In genomic region chr11:67483498-67483798, GRCh38 we compare ENCODE assay signal across 8 cellular contexts. TPM values are rescaled to one million over a fixed set of nuclear protein-coding genes. Genes with fewer than 3 reads are reported as not detected.
DNase-seq lines count a peak whose midpoint lies in the region; ATAC-seq, FAIRE-seq and TF ChIP-seq lines count a peak whose summit lies in the region.

No MANE protein-coding gene starts in this region.

- peaks cover 57% of the 10 kb centered on the region for H3K4me1 Mint-ChIP-seq in activated naive CD4-positive, alpha-beta T cell treated with anti-CD3 and anti-CD28 coated beads, Interleukin-2, amount 50 U/mL, for 24 hours
- H3K4me1 Mint-ChIP-seq in mesothelial cell of epicardium = peaks cover 31% of the 10 kb centered on the region

- H3K27ac ChIP-seq in K562 (ENCODE audit: extremely low read depth, low read depth, low read length) = peak overlapping the region; percentile 73; the same call in 2 of the 3 replicates
- no peak overlapping the region for H3K27ac ChIP-seq in urinary bladder (ENCODE audit: low read depth)

- peak overlapping the region; percentile 78 for H3K4me2 ChIP-seq in K562 (ENCODE audit: insufficient read depth, low read length)

- H4K20me1 ChIP-seq in K562 (replicated peaks; ENCODE audit: control insufficient read depth, insufficient read depth, low read length) = no peaks in the 10 kb centered on the region

- peak overlapping the region; percentile 61 to 85 for H3K9ac ChIP-seq in K562 (ENCODE audit: insufficient read depth in 1 of 2, low read depth in 2 of 2, low read length in 2 of 2)

- FAIRE-seq in K562 (lab: Jason Lieb, UNC) = no peak

- TF ChIP-seq CTCF in K562 (IDR thresholded peaks at IDR 0.05 in 2 of 3, conservative IDR thresholded peaks at IDR 0.05 in 1 of 3; ENCODE audit: insufficient read depth in 2 of 3, low read depth in 1 of 3, low read length in 3 of 3) (0 out of 6 replicates have a peak, but pooled peaks of 1 of the 3 experiments have one; percentile 1), mesothelial cell of epicardium (IDR thresholded peaks at IDR 0.05; ENCODE audit: unreplicated experiment) (peak; percentile 8)

- CTCF ChIA-PET in K562 (lab: Yijun Ruan, JAX; ENCODE audit: low intra/inter-chr PET ratio) = no interaction called here

- 35% methylated on average over 5 of the region's 8 CpGs for whole genome bisulfite sequencing in K562 (ENCODE audit: insufficient coverage, low coverage, missing lambda C conversion rate)
- 52% methylated on average over 8 of the region's 8 CpGs for WGBS in urinary bladder

- no TSS peak for BruUV-seq in K562 (replicated peaks; lab: Mats Ljungman, UMichigan)

- H3K4me3 ChIP-seq in K562 (peak overlapping the region; percentile 49), urinary bladder (ENCODE audit: low read depth, low read length) (peak overlapping the region; percentile 32)

- in situ Hi-C loops in K562 (cut with MboI) = no loop called here

- H3K9me3 ChIP-seq in K562 (replicated peaks; ENCODE audit: control insufficient read depth, insufficient read depth, low read depth, low read length) = no peaks in the 10 kb centered on the region

- DNase-seq in activated naive CD4-positive, alpha-beta T cell treated with anti-CD3 and anti-CD28 coated beads, Interleukin-2, amount 50 U/mL, for 16 hours = no peak
- DNase-seq in K562 (ENCODE audit: extremely low read depth in 1 of 4, low spot score in 3 of 4) (no peak), mesothelial cell of epicardium (ENCODE audit: low spot score in 2 of 2, unreplicated experiment in 2 of 2) (no peak)

- TF ChIP-seq POLR2A in K562 (conservative IDR thresholded peaks at IDR 0.05) = no peak

- TF ChIP-seq RAD21 in K562 (CRISPR knock-in tag; conservative IDR thresholded peaks at IDR 0.05 in 1 of 2, IDR thresholded peaks at IDR 0.05 in 1 of 2) = no peak

- POLR2A ChIA-PET in K562 (lab: Yijun Ruan, JAX) = interaction anchor here (0.6 to 1.0 kb wide), 6 partner anchors 12 to 99 kb away, joined by 3 to 5 read pairs (median 4); partner anchors contain the start of gene PPP1CA

- H3K36me3 ChIP-seq in K562 (ENCODE audit: control insufficient read depth, insufficient read depth, low read length) (peaks cover 12% of the 10 kb centered on the region; the same call in 1 of the 3 replicates), urinary bladder (ENCODE audit: insufficient read depth) (no peaks in the 10 kb centered on the region)

- H3K9me3 Mint-ChIP-seq in activated naive CD4-positive, alpha-beta T cell treated with anti-CD3 and anti-CD28 coated beads, Interleukin-2, amount 50 U/mL, for 24 hours = no peaks in the 10 kb centered on the region
- H3K9me3 Mint-ChIP-seq in mesothelial cell of epicardium = no peaks in the 10 kb centered on the region

- peaks cover 13% of the 10 kb centered on the region for H3K36me3 Mint-ChIP-seq in activated naive CD4-positive, alpha-beta T cell treated with anti-CD3 and anti-CD28 coated beads, Interleukin-2, amount 50 U/mL, for 24 hours
- peaks cover 11% of the 10 kb centered on the region for H3K36me3 Mint-ChIP-seq in mesothelial cell of epicardium

- no peak for TF ChIP-seq EP300 in K562 (IDR thresholded peaks at IDR 0.05; ENCODE audit: low read length)

- peaks cover 28 to 51% of the 10 kb centered on the region in 2 experiments for H3K4me1 ChIP-seq in K562 (replicated peaks in 1 of 2; ENCODE audit: control insufficient read depth in 2 of 2, insufficient read depth in 2 of 2, low read length in 2 of 2)
- H3K4me1 ChIP-seq in urinary bladder (ENCODE audit: insufficient read depth) = no peaks in the 10 kb centered on the region

- no peaks in the 10 kb centered on the region for H3K9me1 ChIP-seq in K562 (ENCODE audit: control insufficient read depth, insufficient read depth, low read length)

- no peak for ATAC-seq in K562
- no peak for ATAC-seq in GM21786 (IDR thresholded peaks at IDR 0.05; ENCODE audit: unreplicated experiment)
- no peak for ATAC-seq in GM19035 (IDR thresholded peaks at IDR 0.05; ENCODE audit: unreplicated experiment)
- no peak for ATAC-seq in GM21515 (IDR thresholded peaks at IDR 0.05; ENCODE audit: unreplicated experiment)

- H3K4me3 Mint-ChIP-seq in activated naive CD4-positive, alpha-beta T cell treated with anti-CD3 and anti-CD28 coated beads, Interleukin-2, amount 50 U/mL, for 24 hours = peak overlapping the region; percentile 96
- H3K4me3 Mint-ChIP-seq in mesothelial cell of epicardium = peak overlapping the region; percentile 82

- H3K79me2 ChIP-seq in K562 (ENCODE audit: control insufficient read depth, insufficient read depth, low read length) = peaks cover 34% of the 10 kb centered on the region

- H2AFZ ChIP-seq in K562 (ENCODE audit: low read depth, low read length) = peak overlapping the region; percentile 90

- intact Hi-C loops in K562 (cut with micrococcal nuclease) = loop anchor here (5.0 kb wide), 1 partner anchor 81 kb away; the partner anchor contains the start of genes PPP1CA and TBC1D10C

- H3K27me3 ChIP-seq in K562 (ENCODE audit: control insufficient read depth in 2 of 2, insufficient read depth in 2 of 2, low read length in 2 of 2) = no peaks in the 10 kb centered on the region

- peak overlapping the region; percentile 100 for H3K27ac Mint-ChIP-seq in activated naive CD4-positive, alpha-beta T cell treated with anti-CD3 and anti-CD28 coated beads, Interleukin-2, amount 50 U/mL, for 24 hours
- peak overlapping the region; percentile 92 for H3K27ac Mint-ChIP-seq in mesothelial cell of epicardium

- H3K27me3 Mint-ChIP-seq in activated naive CD4-positive, alpha-beta T cell treated with anti-CD3 and anti-CD28 coated beads, Interleukin-2, amount 50 U/mL, for 24 hours = no peaks in the 10 kb centered on the region
- no peaks in the 10 kb centered on the region for H3K27me3 Mint-ChIP-seq in mesothelial cell of epicardium (ENCODE audit: low read depth)

RNA-seq across cellular contexts. Expression of gene AIP, which starts 0.6 kb away (rescaled TPM):
- total RNA-seq in K562 (2011; cell fraction: chromatin; rRNA removed; ENCODE audit: low replicate concordance) = 16.7 and 49.3 TPM in 2 replicates
- 51.0 and 54.0 TPM in 2 replicates for total RNA-seq in K562 (2011; cell fraction: nucleolus; rRNA removed)
- 29.5 and 34.8 TPM in 2 replicates for total RNA-seq in K562 (2011; cell fraction: nucleoplasm; rRNA removed)
- total RNA-seq in K562 (2014; rRNA removed) = 92.5 and 101 TPM in 2 replicates
- total RNA-seq in K562 (2014; rRNA removed; fragmentation: Illumina TruSeq; extraction: Trizol) = 16.6 and 37.0 TPM in 2 replicates
- 50.3 and 52.7 TPM in 2 replicates for total RNA-seq in K562 (2015; rRNA removed; fragmentation: Illumina TruSeq; extraction: Trizol)
- 71.2 and 78.3 TPM in 2 replicates for total RNA-seq in K562 (2021)
- polyA plus RNA-seq in K562 (2011; rRNA removed) = 66.6 and 98.4 TPM in 2 replicates
- polyA plus RNA-seq in K562 (2011; cell fraction: cytosol; rRNA removed) = 124 and 170 TPM in 2 replicates
- polyA plus RNA-seq in K562 (2011; cell fraction: nucleus; rRNA removed) = 61.0 and 75.7 TPM in 2 replicates
- 81.9 and 121 TPM in 2 replicates for polyA plus RNA-seq in K562 (2012)
- 40.2 and 66.9 TPM in 2 replicates for polyA plus RNA-seq in K562 (2014; fragmentation: Illumina TruSeq; extraction: Trizol)
- polyA plus RNA-seq in K562 (2014; fragmentation: Nextera tagmentation; extraction: Ambion mirVana) = 10 to 100 TPM in 1 of 2 experiments, 1 to 10 TPM in 1; 5.2 to 16.2 TPM
- polyA plus RNA-seq in K562 (2014; rRNA removed) = 85.1 and 92.7 TPM in 2 replicates
- polyA minus RNA-seq in K562 (2011; rRNA and poly(A)+ RNA removed) = 43.3 and 59.8 TPM in 2 replicates
- polyA minus RNA-seq in K562 (2011; cell fraction: cytosol; rRNA and poly(A)+ RNA removed) = 48.4 and 57.2 TPM in 2 replicates
- 22.1 and 26.9 TPM in 2 replicates for polyA minus RNA-seq in K562 (2011; cell fraction: nucleus; rRNA and poly(A)+ RNA removed)
- 43.6 to 45.2 TPM (median 44.6 TPM) in 3 replicates for total RNA-seq in mesothelial cell of epicardium
- 42.9 TPM for total RNA-seq in urinary bladder
- 135 TPM for polyA plus RNA-seq in urinary bladder

RNA-seq across cellular contexts. Expression of gene TMEM134, which starts 14.4 kb away (rescaled TPM):
- 5.8 and 18.7 TPM in 2 replicates for total RNA-seq in K562 (2011; cell fraction: chromatin; rRNA removed; ENCODE audit: low replicate concordance)
- 21.2 and 21.3 TPM in 2 replicates for total RNA-seq in K562 (2011; cell fraction: nucleolus; rRNA removed)
- 17.5 and 22.7 TPM in 2 replicates for total RNA-seq in K562 (2011; cell fraction: nucleoplasm; rRNA removed)
- total RNA-seq in K562 (2014; rRNA removed) (10.7 and 23.4 TPM in 2 replicates), K562 (2014; rRNA removed; fragmentation: Illumina TruSeq; extraction: Trizol) (1.3 and 1.5 TPM in 2 replicates), K562 (2015; rRNA removed; fragmentation: Illumina TruSeq; extraction: Trizol) (10.3 and 10.7 TPM in 2 replicates), K562 (2021) (19.2 and 19.3 TPM in 2 replicates), mesothelial cell of epicardium (64.3 to 69.3 TPM (median 67.8 TPM) in 3 replicates), urinary bladder (20.4 TPM)
- polyA plus RNA-seq in K562 (2011; rRNA removed) (17.5 and 26.2 TPM in 2 replicates), K562 (2014; fragmentation: Illumina TruSeq; extraction: Trizol) (6.3 and 11.1 TPM in 2 replicates), K562 (2014; fragmentation: Nextera tagmentation; extraction: Ambion mirVana) (1 to 10 TPM in 1 of 2 experiments, under 1 TPM in 1; 0.63 to 1.4 TPM), K562 (2014; rRNA removed) (48.4 and 58.9 TPM in 2 replicates), urinary bladder (80.2 TPM)
- 79.1 and 131 TPM in 2 replicates for polyA plus RNA-seq in K562 (2011; cell fraction: cytosol; rRNA removed)
- polyA plus RNA-seq in K562 (2011; cell fraction: nucleus; rRNA removed) = 43.3 and 53.7 TPM in 2 replicates
- polyA plus RNA-seq in K562 (2012) = 20.0 and 28.2 TPM in 2 replicates
- 1.3 and 2.0 TPM in 2 replicates for polyA minus RNA-seq in K562 (2011; rRNA and poly(A)+ RNA removed)
- 7.4 and 10.5 TPM in 2 replicates for polyA minus RNA-seq in K562 (2011; cell fraction: cytosol; rRNA and poly(A)+ RNA removed)
- polyA minus RNA-seq in K562 (2011; cell fraction: nucleus; rRNA and poly(A)+ RNA removed) = 12.4 and 12.8 TPM in 2 replicates

RNA-seq across cellular contexts. Expression of gene PITPNM1, which starts 21.7 kb away (rescaled TPM):
- 48.7 and 132 TPM in 2 replicates for total RNA-seq in K562 (2011; cell fraction: chromatin; rRNA removed; ENCODE audit: low replicate concordance)
- 82.2 and 92.7 TPM in 2 replicates for total RNA-seq in K562 (2011; cell fraction: nucleolus; rRNA removed)
- 41.5 and 53.5 TPM in 2 replicates for total RNA-seq in K562 (2011; cell fraction: nucleoplasm; rRNA removed)
- total RNA-seq in K562 (2014; rRNA removed) (33.6 and 47.6 TPM in 2 replicates), K562 (2014; rRNA removed; fragmentation: Illumina TruSeq; extraction: Trizol) (9.3 and 11.2 TPM in 2 replicates), K562 (2015; rRNA removed; fragmentation: Illumina TruSeq; extraction: Trizol) (17.4 and 17.7 TPM in 2 replicates), K562 (2021) (50.2 and 53.7 TPM in 2 replicates), mesothelial cell of epicardium (54.9 to 56.0 TPM (median 55.8 TPM) in 3 replicates), urinary bladder (12.6 TPM)
- polyA plus RNA-seq in K562 (2011; rRNA removed) (14.7 and 18.8 TPM in 2 replicates), K562 (2014; fragmentation: Illumina TruSeq; extraction: Trizol) (16.0 and 24.4 TPM in 2 replicates), K562 (2014; fragmentation: Nextera tagmentation; extraction: Ambion mirVana) (under 1 TPM; 0.11 to 0.25 TPM), K562 (2014; rRNA removed) (35.0 and 42.3 TPM in 2 replicates), urinary bladder (18.5 TPM)
- polyA plus RNA-seq in K562 (2011; cell fraction: cytosol; rRNA removed) = 15.2 and 52.3 TPM in 2 replicates
- polyA plus RNA-seq in K562 (2011; cell fraction: nucleus; rRNA removed) = 72.4 and 144 TPM in 2 replicates
- polyA plus RNA-seq in K562 (2012) = 24.1 and 32.9 TPM in 2 replicates
- 4.8 and 6.9 TPM in 2 replicates for polyA minus RNA-seq in K562 (2011; rRNA and poly(A)+ RNA removed)
- polyA minus RNA-seq in K562 (2011; cell fraction: cytosol; rRNA and poly(A)+ RNA removed) = 15.8 and 16.3 TPM in 2 replicates
- polyA minus RNA-seq in K562 (2011; cell fraction: nucleus; rRNA and poly(A)+ RNA removed) = 28.3 and 31.1 TPM in 2 replicates

RNA-seq across cellular contexts. Expression of gene CDK2AP2, which starts 24.5 kb away (rescaled TPM):
- 21.8 and 52.5 TPM in 2 replicates for total RNA-seq in K562 (2011; cell fraction: chromatin; rRNA removed; ENCODE audit: low replicate concordance)
- 47.5 and 51.3 TPM in 2 replicates for total RNA-seq in K562 (2011; cell fraction: nucleolus; rRNA removed)
- 24.7 and 43.2 TPM in 2 replicates for total RNA-seq in K562 (2011; cell fraction: nucleoplasm; rRNA removed)
- total RNA-seq in K562 (2014; rRNA removed) (34.6 and 53.3 TPM in 2 replicates), K562 (2014; rRNA removed; fragmentation: Illumina TruSeq; extraction: Trizol) (5.4 and 7.5 TPM in 2 replicates), K562 (2015; rRNA removed; fragmentation: Illumina TruSeq; extraction: Trizol) (21.7 and 22.1 TPM in 2 replicates), K562 (2021) (47.4 and 50.2 TPM in 2 replicates), mesothelial cell of epicardium (16.6 to 17.6 TPM (median 17.4 TPM) in 3 replicates), urinary bladder (5.9 TPM)
- polyA plus RNA-seq in K562 (2011; rRNA removed) (11.4 and 28.8 TPM in 2 replicates), K562 (2014; fragmentation: Illumina TruSeq; extraction: Trizol) (41.5 and 56.9 TPM in 2 replicates), K562 (2014; fragmentation: Nextera tagmentation; extraction: Ambion mirVana) (1 to 10 TPM; 4.4 to 8.4 TPM), K562 (2014; rRNA removed) (34.6 and 37.1 TPM in 2 replicates), urinary bladder (75.8 TPM)
- 58.0 and 87.1 TPM in 2 replicates for polyA plus RNA-seq in K562 (2011; cell fraction: cytosol; rRNA removed)
- 48.5 and 50.6 TPM in 2 replicates for polyA plus RNA-seq in K562 (2011; cell fraction: nucleus; rRNA removed)
- polyA plus RNA-seq in K562 (2012) = 53.8 and 114 TPM in 2 replicates
- polyA minus RNA-seq in K562 (2011; rRNA and poly(A)+ RNA removed) = 8.8 and 13.2 TPM in 2 replicates
- 28.2 and 40.6 TPM in 2 replicates for polyA minus RNA-seq in K562 (2011; cell fraction: cytosol; rRNA and poly(A)+ RNA removed)
- 15.3 and 30.5 TPM in 2 replicates for polyA minus RNA-seq in K562 (2011; cell fraction: nucleus; rRNA and poly(A)+ RNA removed)

RNA-seq across cellular contexts. Expression of gene CABP4, which starts 28.3 kb away (rescaled TPM):
- not detected in 2 replicates for total RNA-seq in K562 (2011; cell fraction: chromatin; rRNA removed; ENCODE audit: low replicate concordance)
- 0.92 TPM in 1 of 2 replicates, not detected in the other for total RNA-seq in K562 (2011; cell fraction: nucleolus; rRNA removed)
- 1.0 TPM in 1 of 2 replicates, not detected in the other for total RNA-seq in K562 (2011; cell fraction: nucleoplasm; rRNA removed)
- total RNA-seq in K562 (2014; rRNA removed) (not detected in 2 replicates), K562 (2014; rRNA removed; fragmentation: Illumina TruSeq; extraction: Trizol) (not detected in 2 replicates), K562 (2015; rRNA removed; fragmentation: Illumina TruSeq; extraction: Trizol) (0.11 TPM in 1 of 2 replicates, not detected in the other), K562 (2021) (not detected in 2 replicates), mesothelial cell of epicardium (0.29 to 0.43 TPM (median 0.33 TPM) in 3 replicates), urinary bladder (0.26 TPM)
- polyA plus RNA-seq in K562 (2011; rRNA removed) (0.08 TPM in 1 of 2 replicates, not detected in the other), K562 (2014; fragmentation: Illumina TruSeq; extraction: Trizol) (not detected in 2 replicates), K562 (2014; fragmentation: Nextera tagmentation; extraction: Ambion mirVana) (not detected), K562 (2014; rRNA removed) (not detected in 2 replicates), urinary bladder (0.96 TPM)
- polyA plus RNA-seq in K562 (2011; cell fraction: cytosol; rRNA removed) = 0.16 TPM in 1 of 2 replicates, not detected in the other
- polyA plus RNA-seq in K562 (2011; cell fraction: nucleus; rRNA removed) = 0.26 TPM in 1 of 2 replicates, not detected in the other
- polyA plus RNA-seq in K562 (2012) = 0.14 and 0.20 TPM in 2 replicates
- not detected in 2 replicates for polyA minus RNA-seq in K562 (2011; rRNA and poly(A)+ RNA removed)
- not detected in 2 replicates for polyA minus RNA-seq in K562 (2011; cell fraction: cytosol; rRNA and poly(A)+ RNA removed)
- not detected in 2 replicates for polyA minus RNA-seq in K562 (2011; cell fraction: nucleus; rRNA and poly(A)+ RNA removed)
